8 cellular contexts compared by ENCODE assay signal in genomic region chr12:2064078-2064507, GRCh38. TPM values are rescaled to one million over a fixed set of nuclear protein-coding genes. Genes with fewer than 3 reads are reported as not detected.
DNase-seq lines count a peak whose midpoint lies in the region; ATAC-seq and TF ChIP-seq lines count a peak whose summit lies in the region.

No MANE protein-coding gene starts in this region.

- H3K79me2 ChIP-seq in parathyroid adenoma = no peaks in the 10 kb centered on the region

- intact Hi-C loops in breast epithelium (cut with DNase I; ENCODE audit: low total_unique reads) (no loop called here), left colon (cut with DNase I, micrococcal nuclease) (no loop called here)

- H3K4me3 ChIP-seq in breast epithelium (peak overlapping the region in 2 of 3 donors; percentile 35 to 58), parathyroid adenoma (ENCODE audit: low read depth, low read length) (no peak overlapping the region)

- DNase-seq in ELR (ENCODE audit: low read depth) (peak; percentile 42), MV-4-11 (lab: John Stamatoyannopoulos, UW) (peak; percentile 73), breast epithelium (ENCODE audit: low spot score in 2 of 2) (peak in 1 of 2 donors; percentile 54), left colon (no peak), T1000 (lab: John Stamatoyannopoulos, UW) (no peak)

- H2AFZ ChIP-seq in parathyroid adenoma = peak overlapping the region; percentile 39

- TF ChIP-seq POLR2A in breast epithelium (IDR thresholded peaks at IDR 0.05) = no peak

- H3K9ac ChIP-seq in parathyroid adenoma = no peak overlapping the region

- peak overlapping the region; percentile 13 for H3K4me2 ChIP-seq in parathyroid adenoma (ENCODE audit: low read length)

- ATAC-seq in left colon = no peak
- no peak for ATAC-seq in HG02678 (IDR thresholded peaks at IDR 0.05; ENCODE audit: unreplicated experiment)
- ATAC-seq in GM21529 (IDR thresholded peaks at IDR 0.05; ENCODE audit: unreplicated experiment) = no peak

- H3K27ac ChIP-seq in breast epithelium = peak overlapping the region; percentile 84 to 94
- no peak overlapping the region for H3K27ac ChIP-seq in parathyroid adenoma

- H3K27me3 ChIP-seq in breast epithelium (no peaks in the 10 kb centered on the region), parathyroid adenoma (ENCODE audit: control insufficient read depth, insufficient read depth, low read length) (no peaks in the 10 kb centered on the region)

- H3K36me3 ChIP-seq in breast epithelium = no peaks in the 10 kb centered on the region
- no peaks in the 10 kb centered on the region for H3K36me3 ChIP-seq in parathyroid adenoma (ENCODE audit: control insufficient read depth, insufficient read depth, low read length)

- H3K4me1 ChIP-seq in breast epithelium (peaks cover 3 to 4% of the 10 kb centered on the region in 2 donors), parathyroid adenoma (no peaks in the 10 kb centered on the region)

- no peak for TF ChIP-seq CTCF in breast epithelium (IDR thresholded peaks at IDR 0.05)
- no peak for TF ChIP-seq CTCF in parathyroid adenoma (IDR thresholded peaks at IDR 0.05)

- H3K9me3 ChIP-seq in breast epithelium (no peaks in the 10 kb centered on the region), parathyroid adenoma (ENCODE audit: control insufficient read depth, low read length) (no peaks in the 10 kb centered on the region)

RNA-seq across cellular contexts. Expression of gene CACNA1C, which starts 11.3 kb away (rescaled TPM):
- total RNA-seq in breast epithelium (10 to 100 TPM in 1 of 3 donors, 1 to 10 TPM in 2; 2.6 to 11.8 (median 9.5) TPM), left colon (10 to 100 TPM in 1 of 2 donors, 1 to 10 TPM in 1; 4.4 to 10.1 TPM)

RNA-seq across cellular contexts. Expression of gene DCP1B, which starts 59.8 kb away (rescaled TPM):
- 10 to 100 TPM; 12.2 to 20.8 (median 18.0) TPM for total RNA-seq in breast epithelium
- 10 to 100 TPM in 1 of 2 donors, 1 to 10 TPM in 1; 7.9 to 10.9 TPM for total RNA-seq in left colon

Comparison
In these comparisons a context has a peak if more than half of its experiments do, and no peak if none do; other contexts are left out.
1. DNase-seq: peak in ELR (single experiment) and MV-4-11 (single experiment); none in left colon (0 of 2) and T1000 (single experiment).